34 cellular contexts compared by ENCODE assay signal in the genomic region with DNA sequence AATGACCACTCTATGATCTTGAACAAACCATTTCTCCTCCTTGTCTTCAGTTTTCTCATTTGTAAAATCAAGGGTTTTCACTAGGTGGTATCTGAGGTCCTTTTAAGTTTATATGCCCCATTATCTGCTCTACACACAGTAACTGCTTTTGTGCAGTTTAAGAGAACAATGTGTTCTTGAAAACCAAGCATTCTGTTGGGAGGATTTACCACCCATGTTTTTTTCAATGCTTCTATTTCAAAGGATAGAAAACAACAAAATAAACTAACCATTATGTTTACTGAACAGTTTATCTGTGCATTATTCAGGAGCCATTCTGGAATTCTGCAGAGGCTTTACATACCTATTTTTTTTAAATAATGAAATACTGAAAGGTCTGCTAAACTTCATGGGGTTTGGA.
"Had no signal": no experiment of that assay in that cellular context is flagged by ENCODE, and none has a peak within 500 bp of the region (broad histone marks: within the 10 kb centered on the region; RNA-seq: fewer than 3 reads in every experiment).

No MANE protein-coding gene starts in this region.

- H3K27me3 ChIP-seq: MG63 had no signal

- DNase-seq: Karpas-422, Kasumi-1, MG63, MM.1S, MV-4-11, NCI-H1048, NCI-H1092, NCI-H1092 treated with DMSO at 0.1 percent for 48 hours, NCI-H1105, NCI-H1105 treated with DMSO at 0.1 percent for 48 hours, NCI-H1417, NCI-H1417 treated with DMSO at 0.1 percent for 48 hours, NCI-H1436, NCI-H1436 treated with DMSO at 0.1 percent for 48 hours, NCI-H146, NCI-H1694, NCI-H1694 treated with DMSO at 0.1 percent for 48 hours, NCI-H187, NCI-H187 treated with DMSO at 0.1 percent for 48 hours, NCI-H1930, NCI-H2029, NCI-H2029 treated with DMSO at 0.1 percent for 48 hours, NCI-H2081, NCI-H2081 treated with DMSO at 0.1 percent for 48 hours, NCI-H2107, NCI-H2171, NCI-H2171 treated with DMSO at 0.1 percent for 48 hours, NCI-H2227 treated with DMSO at 0.1 percent for 48 hours, NCI-H226, NCI-H345, NCI-H446, NCI-H446 treated with DMSO at 0.1 percent for 48 hours, NCI-H510A, NCI-H510A treated with DMSO at 0.1 percent for 48 hours had no signal

- H3K36me3 ChIP-seq: MG63 had no signal

- H3K9me3 ChIP-seq: MG63 had no signal

- H3K4me3 ChIP-seq: MG63 had no signal
